2 cellular contexts compared by ENCODE assay signal in genomic region chr3:65948833-65949573, GRCh38.
TF ChIP-seq lines count a peak whose summit lies in the region.

No MANE protein-coding gene starts in this region.

TF ChIP-seq in liver, 16 proteins besides CTCF, POLR2A, EP300 and RAD21 (continued from another document):
- no peak for TF ChIP-seq REST (IDR thresholded peaks at IDR 0.05)
- peak; percentile 63 for TF ChIP-seq NR2F2 (IDR thresholded peaks at IDR 0.05)
- TF ChIP-seq ATF3 (IDR thresholded peaks at IDR 0.05) = no peak
- TF ChIP-seq FOXA1 (IDR thresholded peaks at IDR 0.05) = no peak

TF ChIP-seq in HepG2, 621 proteins besides CTCF, POLR2A, EP300 and RAD21 (continued from another document):
- TF ChIP-seq MLX (CRISPR knock-in tag; IDR thresholded peaks at IDR 0.05) (no peak), BRD4 (CRISPR knock-in tag; IDR thresholded peaks at IDR 0.05) (no peak), ATF2 (CRISPR knock-in tag; IDR thresholded peaks at IDR 0.05) (no peak), KDM1A (CRISPR knock-in tag; IDR thresholded peaks at IDR 0.05) (no peak), ZMAT5 (CRISPR knock-in tag; IDR thresholded peaks at IDR 0.05; ENCODE audit: borderline replicate concordance, low read depth) (no peak), RNF2 (conservative IDR thresholded peaks at IDR 0.05; ENCODE audit: low read depth) (no peak), PLRG1 (conservative IDR thresholded peaks at IDR 0.05) (no peak), MXD3 (CRISPR knock-in tag; IDR thresholded peaks at IDR 0.05) (no peak), REL (CRISPR knock-in tag; conservative IDR thresholded peaks at IDR 0.05) (no peak), CENPX (CRISPR knock-in tag; IDR thresholded peaks at IDR 0.05) (no peak), NFIC (IDR thresholded peaks at IDR 0.05; ENCODE audit: low read length) (no peak), NR3C1 (CRISPR knock-in tag; IDR thresholded peaks at IDR 0.05) (no peak)
